ENCODE assay signal across 20 cellular contexts in the genomic region with DNA sequence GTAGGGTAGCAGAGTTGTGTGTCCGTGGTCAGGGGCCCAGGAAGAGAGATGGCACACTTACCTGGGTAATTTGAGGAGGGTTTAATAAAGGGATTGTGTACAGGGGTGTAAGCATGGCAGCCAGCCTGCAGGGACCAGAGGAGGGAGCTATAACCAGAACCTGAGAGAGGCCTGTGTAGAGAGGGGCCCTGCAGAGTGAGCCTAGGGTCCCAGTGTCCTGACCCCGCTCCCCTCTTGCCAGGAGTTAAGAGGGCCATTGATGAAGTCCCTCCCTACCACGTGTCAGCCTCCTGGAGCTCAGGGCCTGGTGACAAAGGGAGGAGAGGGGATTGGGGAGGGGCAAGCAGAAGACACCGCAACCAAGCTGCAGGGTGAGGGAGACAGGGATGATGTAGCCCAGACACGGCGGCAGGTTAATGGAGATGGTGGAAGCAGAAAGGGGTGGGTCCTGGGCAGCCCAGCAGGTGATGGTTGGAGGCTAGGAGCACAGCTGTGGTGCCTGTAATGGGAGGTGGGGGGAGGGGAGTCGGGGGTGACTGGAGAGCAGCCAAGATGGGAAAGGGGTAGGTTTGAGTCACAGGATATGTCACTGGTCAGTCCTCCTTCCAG.
DNase-seq lines count a peak whose midpoint lies in the region; ATAC-seq and TF ChIP-seq lines count a peak whose summit lies in the region.
"Had no signal": no experiment of that assay in that cellular context is flagged by ENCODE, and none has a peak within 500 bp of the region (broad histone marks: within the 10 kb centered on the region; RNA-seq: fewer than 3 reads in every experiment).

No MANE protein-coding gene starts in this region.

- no peak overlapping the region for H3K4me3 ChIP-seq in BE2C (ENCODE audit: low read depth, low read length)
- H3K4me3 ChIP-seq in H7 (ENCODE audit: insufficient read depth, low read depth, low read length), result no peak overlapping the region
- H3K4me3 ChIP-seq: body of pancreas, GM12878, left ventricle myocardium inferior, skin epidermis had no signal

- DNase-seq in BE2C, result peak; percentile 13
- DNase-seq in H7, result peak; percentile 41
- DNase-seq in NCI-H510A treated with DMSO at 0.1 percent for 48 hours (lab: John Stamatoyannopoulos, UW), result peak; percentile 78
- peak; percentile 45 for DNase-seq in glomerular visceral epithelial cell (ENCODE audit: extremely low spot score)
- DNase-seq in activated effector memory CD4-positive, alpha-beta T cell treated with Interleukin-2 at 50 U/mL for 16 hours, result no peak
- no peak for DNase-seq in progenitor cell of endocrine pancreas (ENCODE audit: low spot score, unreplicated experiment)
- DNase-seq in NCI-H2107 treated with DMSO at 0.1 percent for 48 hours (lab: John Stamatoyannopoulos, UW; ENCODE audit: unreplicated experiment), result no peak
- DNase-seq: activated T-cell treated with anti-CD3 and anti-CD28 coated beads, Interleukin-2, amount 50 U/mL, for 4 hours; body of pancreas; cortex of kidney; foreskin melanocyte; GDM1; KBM-7; left ventricle myocardium inferior; NCI-H524 treated with DMSO at 0.1 percent for 48 hours; stimulated activated CD4-positive, alpha-beta T cell treated with anti-CD3 and anti-CD28 coated beads, Interleukin-4, amount 100 ng/mL, for 24 hours had no signal

- no peaks in the 10 kb centered on the region for H3K36me3 Mint-ChIP-seq in progenitor cell of endocrine pancreas (ENCODE audit: insufficient read depth)
- H3K36me3 Mint-ChIP-seq: activated naive CD4-positive, alpha-beta T cell treated with anti-CD3 and anti-CD28 coated beads, Interleukin-2, amount 50 U/mL, for 72 hours had no signal

- H3K36me3 ChIP-seq in BE2C, result no peaks in the 10 kb centered on the region
- H3K36me3 ChIP-seq in H7 (replicated peaks; ENCODE audit: control insufficient read depth, insufficient read depth, low read length), result no peaks in the 10 kb centered on the region
- H3K36me3 ChIP-seq: left ventricle myocardium inferior had no signal

- no peaks in the 10 kb centered on the region for H3K4me1 ChIP-seq in BE2C
- H3K4me1 ChIP-seq: body of pancreas, left ventricle myocardium inferior had no signal

- peaks cover 30% of the 10 kb centered on the region for H3K27me3 Mint-ChIP-seq in progenitor cell of endocrine pancreas

- no peaks in the 10 kb centered on the region for H3K9me3 Mint-ChIP-seq in progenitor cell of endocrine pancreas (ENCODE audit: low read depth)
- H3K9me3 Mint-ChIP-seq: activated naive CD4-positive, alpha-beta T cell treated with anti-CD3 and anti-CD28 coated beads, Interleukin-2, amount 50 U/mL, for 72 hours; activated T-cell treated with anti-CD3 and anti-CD28 coated beads, Interleukin-2, amount 50 U/mL, for 4 hours had no signal

- H3K9me3 ChIP-seq in BE2C, result no peaks in the 10 kb centered on the region
- H3K9me3 ChIP-seq: body of pancreas, left ventricle myocardium inferior had no signal

- H3K27me3 ChIP-seq in BE2C (no peaks in the 10 kb centered on the region), H7 (ENCODE audit: control insufficient read depth, insufficient read depth, low read length) (no peaks in the 10 kb centered on the region)
- H3K27me3 ChIP-seq: body of pancreas had no signal

- no peak for ATAC-seq in HG03097 (IDR thresholded peaks at IDR 0.05; ENCODE audit: low FRiP score, unreplicated experiment)
- ATAC-seq: activated naive CD4-positive, alpha-beta T cell treated with anti-CD3 and anti-CD28 coated beads, Interleukin-2, amount 50 U/mL, for 72 hours; activated T-cell treated with anti-CD3 and anti-CD28 coated beads, Interleukin-2, amount 50 U/mL, for 4 hours; body of pancreas had no signal

- H3K4me1 Mint-ChIP-seq in progenitor cell of endocrine pancreas (ENCODE audit: low read depth), result peaks cover 3% of the 10 kb centered on the region

- no peak for TF ChIP-seq CTCF in BE2C (IDR thresholded peaks at IDR 0.05; ENCODE audit: low read depth, low read length)
- TF ChIP-seq CTCF in progenitor cell of endocrine pancreas (IDR thresholded peaks at IDR 0.05; ENCODE audit: unreplicated experiment), result no peak

- H3K4me3 Mint-ChIP-seq in progenitor cell of endocrine pancreas (ENCODE audit: low read depth), result no peak overlapping the region
- H3K4me3 Mint-ChIP-seq: activated T-cell treated with anti-CD3 and anti-CD28 coated beads, Interleukin-2, amount 50 U/mL, for 4 hours had no signal

- H3K27ac Mint-ChIP-seq in progenitor cell of endocrine pancreas, result no peak overlapping the region

Comparison
In these comparisons a context has a peak if more than half of its experiments do, and no peak if none do; other contexts are left out.
1. DNase-seq: peak in BE2C (single experiment), H7 (single experiment), NCI-H510A treated with DMSO at 0.1 percent for 48 hours (single experiment) and glomerular visceral epithelial cell (single experiment); none in activated effector memory CD4-positive, alpha-beta T cell treated with Interleukin-2 at 50 U/mL for 16 hours (single experiment), progenitor cell of endocrine pancreas (single experiment) and NCI-H2107 treated with DMSO at 0.1 percent for 48 hours (single experiment).